In the genomic region with DNA sequence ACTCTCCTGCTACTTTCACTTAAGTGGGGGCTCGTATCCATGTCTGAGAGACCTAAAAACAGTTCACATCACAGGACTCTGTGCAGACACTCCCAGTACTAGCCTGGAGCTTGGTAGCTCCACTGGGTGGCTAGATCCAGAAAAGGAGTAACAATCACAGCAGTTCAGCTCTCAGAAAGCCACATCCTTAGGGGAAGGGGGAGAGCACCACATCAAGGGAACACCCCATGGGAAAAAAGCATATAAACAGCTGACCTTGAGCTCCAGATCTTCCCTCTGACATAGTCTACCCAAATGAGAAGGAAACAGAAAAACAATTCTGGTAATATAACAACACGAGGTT, we compare ENCODE assay signal across 2 cellular contexts.
TF ChIP-seq lines count a peak whose summit lies in the region.

No MANE protein-coding gene starts in this region.

TF ChIP-seq in IMR-90, 13 proteins besides CTCF, POLR2A, EP300 and RAD21:
- TF ChIP-seq, protein P1, sequence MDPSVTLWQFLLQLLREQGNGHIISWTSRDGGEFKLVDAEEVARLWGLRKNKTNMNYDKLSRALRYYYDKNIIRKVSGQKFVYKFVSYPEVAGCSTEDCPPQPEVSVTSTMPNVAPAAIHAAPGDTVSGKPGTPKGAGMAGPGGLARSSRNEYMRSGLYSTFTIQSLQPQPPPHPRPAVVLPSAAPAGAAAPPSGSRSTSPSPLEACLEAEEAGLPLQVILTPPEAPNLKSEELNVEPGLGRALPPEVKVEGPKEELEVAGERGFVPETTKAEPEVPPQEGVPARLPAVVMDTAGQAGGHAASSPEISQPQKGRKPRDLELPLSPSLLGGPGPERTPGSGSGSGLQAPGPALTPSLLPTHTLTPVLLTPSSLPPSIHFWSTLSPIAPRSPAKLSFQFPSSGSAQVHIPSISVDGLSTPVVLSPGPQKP (IDR thresholded peaks at IDR 0.05; ENCODE audit: borderline replicate concordance, low read depth, low read length) = no peak
- TF ChIP-seq SMC3 (IDR thresholded peaks at IDR 0.05; ENCODE audit: low read depth, low read length) = no peak
- no peak for TF ChIP-seq BHLHE40 (IDR thresholded peaks at IDR 0.05; ENCODE audit: low read depth, low read length)
- TF ChIP-seq NFE2L2 (IDR thresholded peaks at IDR 0.05; ENCODE audit: low read depth, low read length) = no peak
- TF ChIP-seq MXI1 (IDR thresholded peaks at IDR 0.05; ENCODE audit: borderline replicate concordance, low read depth, low read length) = no peak
- no peak for TF ChIP-seq FOS (IDR thresholded peaks at IDR 0.05; ENCODE audit: low read depth, low read length)

TF ChIP-seq in WTC11, 78 proteins besides CTCF, POLR2A, EP300 and RAD21 (continued from another document):
- TF ChIP-seq, protein P2, sequence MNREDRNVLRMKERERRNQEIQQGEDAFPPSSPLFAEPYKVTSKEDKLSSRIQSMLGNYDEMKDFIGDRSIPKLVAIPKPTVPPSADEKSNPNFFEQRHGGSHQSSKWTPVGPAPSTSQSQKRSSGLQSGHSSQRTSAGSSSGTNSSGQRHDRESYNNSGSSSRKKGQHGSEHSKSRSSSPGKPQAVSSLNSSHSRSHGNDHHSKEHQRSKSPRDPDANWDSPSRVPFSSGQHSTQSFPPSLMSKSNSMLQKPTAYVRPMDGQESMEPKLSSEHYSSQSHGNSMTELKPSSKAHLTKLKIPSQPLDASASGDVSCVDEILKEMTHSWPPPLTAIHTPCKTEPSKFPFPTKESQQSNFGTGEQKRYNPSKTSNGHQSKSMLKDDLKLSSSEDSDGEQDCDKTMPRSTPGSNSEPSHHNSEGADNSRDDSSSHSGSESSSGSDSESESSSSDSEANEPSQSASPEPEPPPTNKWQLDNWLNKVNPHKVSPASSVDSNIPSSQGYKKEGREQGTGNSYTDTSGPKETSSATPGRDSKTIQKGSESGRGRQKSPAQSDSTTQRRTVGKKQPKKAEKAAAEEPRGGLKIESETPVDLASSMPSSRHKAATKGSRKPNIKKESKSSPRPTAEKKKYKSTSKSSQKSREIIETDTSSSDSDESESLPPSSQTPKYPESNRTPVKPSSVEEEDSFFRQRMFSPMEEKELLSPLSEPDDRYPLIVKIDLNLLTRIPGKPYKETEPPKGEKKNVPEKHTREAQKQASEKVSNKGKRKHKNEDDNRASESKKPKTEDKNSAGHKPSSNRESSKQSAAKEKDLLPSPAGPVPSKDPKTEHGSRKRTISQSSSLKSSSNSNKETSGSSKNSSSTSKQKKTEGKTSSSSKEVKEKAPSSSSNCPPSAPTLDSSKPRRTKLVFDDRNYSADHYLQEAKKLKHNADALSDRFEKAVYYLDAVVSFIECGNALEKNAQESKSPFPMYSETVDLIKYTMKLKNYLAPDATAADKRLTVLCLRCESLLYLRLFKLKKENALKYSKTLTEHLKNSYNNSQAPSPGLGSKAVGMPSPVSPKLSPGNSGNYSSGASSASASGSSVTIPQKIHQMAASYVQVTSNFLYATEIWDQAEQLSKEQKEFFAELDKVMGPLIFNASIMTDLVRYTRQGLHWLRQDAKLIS (CRISPR knock-in tag; IDR thresholded peaks at IDR 0.05; ENCODE audit: borderline replicate concordance) = no peak
- no peak for TF ChIP-seq ZNF219 (CRISPR knock-in tag; IDR thresholded peaks at IDR 0.05; ENCODE audit: borderline replicate concordance)
- TF ChIP-seq TP53 (CRISPR knock-in tag; IDR thresholded peaks at IDR 0.05) = no peak
- TF ChIP-seq, protein P3, sequence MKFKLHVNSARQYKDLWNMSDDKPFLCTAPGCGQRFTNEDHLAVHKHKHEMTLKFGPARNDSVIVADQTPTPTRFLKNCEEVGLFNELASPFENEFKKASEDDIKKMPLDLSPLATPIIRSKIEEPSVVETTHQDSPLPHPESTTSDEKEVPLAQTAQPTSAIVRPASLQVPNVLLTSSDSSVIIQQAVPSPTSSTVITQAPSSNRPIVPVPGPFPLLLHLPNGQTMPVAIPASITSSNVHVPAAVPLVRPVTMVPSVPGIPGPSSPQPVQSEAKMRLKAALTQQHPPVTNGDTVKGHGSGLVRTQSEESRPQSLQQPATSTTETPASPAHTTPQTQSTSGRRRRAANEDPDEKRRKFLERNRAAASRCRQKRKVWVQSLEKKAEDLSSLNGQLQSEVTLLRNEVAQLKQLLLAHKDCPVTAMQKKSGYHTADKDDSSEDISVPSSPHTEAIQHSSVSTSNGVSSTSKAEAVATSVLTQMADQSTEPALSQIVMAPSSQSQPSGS (CRISPR knock-in tag; IDR thresholded peaks at IDR 0.05; ENCODE audit: borderline replicate concordance, low read depth) = no peak
- TF ChIP-seq CREB1 (CRISPR knock-in tag; IDR thresholded peaks at IDR 0.05) = no peak
- TF ChIP-seq FOXK1 (CRISPR knock-in tag; IDR thresholded peaks at IDR 0.05) = no peak
- no peak for TF ChIP-seq MXD4 (CRISPR knock-in tag; IDR thresholded peaks at IDR 0.05; ENCODE audit: borderline replicate concordance)
- no peak for TF ChIP-seq NR3C1 (CRISPR knock-in tag; conservative IDR thresholded peaks at IDR 0.05; ENCODE audit: low read depth)
- TF ChIP-seq, protein P4, sequence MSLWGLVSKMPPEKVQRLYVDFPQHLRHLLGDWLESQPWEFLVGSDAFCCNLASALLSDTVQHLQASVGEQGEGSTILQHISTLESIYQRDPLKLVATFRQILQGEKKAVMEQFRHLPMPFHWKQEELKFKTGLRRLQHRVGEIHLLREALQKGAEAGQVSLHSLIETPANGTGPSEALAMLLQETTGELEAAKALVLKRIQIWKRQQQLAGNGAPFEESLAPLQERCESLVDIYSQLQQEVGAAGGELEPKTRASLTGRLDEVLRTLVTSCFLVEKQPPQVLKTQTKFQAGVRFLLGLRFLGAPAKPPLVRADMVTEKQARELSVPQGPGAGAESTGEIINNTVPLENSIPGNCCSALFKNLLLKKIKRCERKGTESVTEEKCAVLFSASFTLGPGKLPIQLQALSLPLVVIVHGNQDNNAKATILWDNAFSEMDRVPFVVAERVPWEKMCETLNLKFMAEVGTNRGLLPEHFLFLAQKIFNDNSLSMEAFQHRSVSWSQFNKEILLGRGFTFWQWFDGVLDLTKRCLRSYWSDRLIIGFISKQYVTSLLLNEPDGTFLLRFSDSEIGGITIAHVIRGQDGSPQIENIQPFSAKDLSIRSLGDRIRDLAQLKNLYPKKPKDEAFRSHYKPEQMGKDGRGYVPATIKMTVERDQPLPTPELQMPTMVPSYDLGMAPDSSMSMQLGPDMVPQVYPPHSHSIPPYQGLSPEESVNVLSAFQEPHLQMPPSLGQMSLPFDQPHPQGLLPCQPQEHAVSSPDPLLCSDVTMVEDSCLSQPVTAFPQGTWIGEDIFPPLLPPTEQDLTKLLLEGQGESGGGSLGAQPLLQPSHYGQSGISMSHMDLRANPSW (CRISPR knock-in tag; conservative IDR thresholded peaks at IDR 0.05; ENCODE audit: low read depth) = no peak
- TF ChIP-seq, protein P5, sequence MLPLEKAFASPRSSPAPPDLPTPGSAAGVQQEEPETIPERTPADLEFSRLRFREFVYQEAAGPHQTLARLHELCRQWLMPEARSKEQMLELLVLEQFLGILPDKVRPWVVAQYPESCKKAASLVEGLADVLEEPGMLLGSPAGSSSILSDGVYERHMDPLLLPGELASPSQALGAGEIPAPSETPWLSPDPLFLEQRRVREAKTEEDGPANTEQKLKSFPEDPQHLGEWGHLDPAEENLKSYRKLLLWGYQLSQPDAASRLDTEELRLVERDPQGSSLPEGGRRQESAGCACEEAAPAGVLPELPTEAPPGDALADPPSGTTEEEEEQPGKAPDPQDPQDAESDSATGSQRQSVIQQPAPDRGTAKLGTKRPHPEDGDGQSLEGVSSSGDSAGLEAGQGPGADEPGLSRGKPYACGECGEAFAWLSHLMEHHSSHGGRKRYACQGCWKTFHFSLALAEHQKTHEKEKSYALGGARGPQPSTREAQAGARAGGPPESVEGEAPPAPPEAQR (CRISPR knock-in tag; IDR thresholded peaks at IDR 0.05) = no peak
- no peak for TF ChIP-seq GABPB1 (CRISPR knock-in tag; IDR thresholded peaks at IDR 0.05)
- TF ChIP-seq, protein P6, sequence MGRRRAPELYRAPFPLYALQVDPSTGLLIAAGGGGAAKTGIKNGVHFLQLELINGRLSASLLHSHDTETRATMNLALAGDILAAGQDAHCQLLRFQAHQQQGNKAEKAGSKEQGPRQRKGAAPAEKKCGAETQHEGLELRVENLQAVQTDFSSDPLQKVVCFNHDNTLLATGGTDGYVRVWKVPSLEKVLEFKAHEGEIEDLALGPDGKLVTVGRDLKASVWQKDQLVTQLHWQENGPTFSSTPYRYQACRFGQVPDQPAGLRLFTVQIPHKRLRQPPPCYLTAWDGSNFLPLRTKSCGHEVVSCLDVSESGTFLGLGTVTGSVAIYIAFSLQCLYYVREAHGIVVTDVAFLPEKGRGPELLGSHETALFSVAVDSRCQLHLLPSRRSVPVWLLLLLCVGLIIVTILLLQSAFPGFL (CRISPR knock-in tag; IDR thresholded peaks at IDR 0.05; ENCODE audit: borderline replicate concordance) = no peak
- TF ChIP-seq, protein P7, sequence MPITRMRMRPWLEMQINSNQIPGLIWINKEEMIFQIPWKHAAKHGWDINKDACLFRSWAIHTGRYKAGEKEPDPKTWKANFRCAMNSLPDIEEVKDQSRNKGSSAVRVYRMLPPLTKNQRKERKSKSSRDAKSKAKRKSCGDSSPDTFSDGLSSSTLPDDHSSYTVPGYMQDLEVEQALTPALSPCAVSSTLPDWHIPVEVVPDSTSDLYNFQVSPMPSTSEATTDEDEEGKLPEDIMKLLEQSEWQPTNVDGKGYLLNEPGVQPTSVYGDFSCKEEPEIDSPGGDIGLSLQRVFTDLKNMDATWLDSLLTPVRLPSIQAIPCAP (CRISPR knock-in tag; IDR thresholded peaks at IDR 0.05) = no peak
- no peak for TF ChIP-seq NR1H2 (CRISPR knock-in tag; IDR thresholded peaks at IDR 0.05)
- TF ChIP-seq, protein P8, sequence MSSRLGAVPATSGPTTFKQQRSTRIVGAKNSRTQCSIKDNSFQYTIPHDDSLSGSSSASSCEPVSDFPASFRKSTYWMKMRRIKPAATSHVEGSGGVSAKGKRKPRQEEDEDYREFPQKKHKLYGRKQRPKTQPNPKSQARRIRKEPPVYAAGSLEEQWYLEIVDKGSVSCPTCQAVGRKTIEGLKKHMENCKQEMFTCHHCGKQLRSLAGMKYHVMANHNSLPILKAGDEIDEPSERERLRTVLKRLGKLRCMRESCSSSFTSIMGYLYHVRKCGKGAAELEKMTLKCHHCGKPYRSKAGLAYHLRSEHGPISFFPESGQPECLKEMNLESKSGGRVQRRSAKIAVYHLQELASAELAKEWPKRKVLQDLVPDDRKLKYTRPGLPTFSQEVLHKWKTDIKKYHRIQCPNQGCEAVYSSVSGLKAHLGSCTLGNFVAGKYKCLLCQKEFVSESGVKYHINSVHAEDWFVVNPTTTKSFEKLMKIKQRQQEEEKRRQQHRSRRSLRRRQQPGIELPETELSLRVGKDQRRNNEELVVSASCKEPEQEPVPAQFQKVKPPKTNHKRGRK (CRISPR knock-in tag; IDR thresholded peaks at IDR 0.05; ENCODE audit: borderline replicate concordance) = no peak
- no peak for TF ChIP-seq OVOL2 (CRISPR knock-in tag; IDR thresholded peaks at IDR 0.05; ENCODE audit: borderline replicate concordance)
TF ChIP-seq in WTC11: peak in this region for 0.
